ENCODE assay signal across 1 cellular context in the genomic region with DNA sequence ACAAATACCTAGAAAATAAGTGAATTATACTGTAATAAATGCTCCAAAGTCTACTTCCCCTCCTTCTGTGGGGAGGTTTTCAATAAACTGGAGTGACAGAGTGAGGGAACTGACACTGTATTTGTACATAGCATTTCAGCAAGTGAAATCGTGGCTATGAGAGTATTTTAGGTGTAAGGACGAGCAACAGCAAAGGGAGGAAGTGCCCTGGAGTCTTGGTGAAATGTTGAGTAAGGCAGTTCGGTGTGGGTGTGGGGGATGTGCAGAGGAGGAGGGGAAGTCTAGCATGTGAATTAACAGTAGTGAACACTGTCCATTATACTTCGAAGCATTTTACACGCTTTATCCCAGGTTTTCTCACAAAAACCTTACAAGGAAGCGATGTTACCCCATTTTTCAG.
TF ChIP-seq lines count a peak whose summit lies in the region.

No MANE protein-coding gene starts in this region.

TF ChIP-seq in GM12878, 131 proteins besides CTCF, POLR2A, EP300 and RAD21:
- TF ChIP-seq JUNB (IDR thresholded peaks at IDR 0.05): no peak
- TF ChIP-seq SPI1 (IDR thresholded peaks at IDR 0.05; ENCODE audit: borderline replicate concordance, insufficient read depth, low read depth, low read length): peak; percentile 6; the same call in 1 of the 2 replicates
- TF ChIP-seq RBBP5 (conservative IDR thresholded peaks at IDR 0.05): no peak
- TF ChIP-seq IKZF2 (IDR thresholded peaks at IDR 0.05): no peak
- no peak for TF ChIP-seq IRF3 (IDR thresholded peaks at IDR 0.05)
- no peak for TF ChIP-seq SP1 (IDR thresholded peaks at IDR 0.05; ENCODE audit: low read depth, low read length)
- TF ChIP-seq FOS (IDR thresholded peaks at IDR 0.05; ENCODE audit: borderline replicate concordance, extremely low read depth, insufficient read length): no peak
